In genomic region chr15:40878785-40879184, GRCh38 we compare ENCODE assay signal across 12 cellular contexts. TPM values are rescaled to one million over a fixed set of nuclear protein-coding genes. Genes with fewer than 3 reads are reported as not detected.
DNase-seq lines count a peak whose midpoint lies in the region; ATAC-seq and TF ChIP-seq lines count a peak whose summit lies in the region.
"Had no signal": no experiment of that assay in that cellular context is flagged by ENCODE, and none has a peak within 500 bp of the region (broad histone marks: within the 10 kb centered on the region; RNA-seq: fewer than 3 reads in every experiment).

No MANE protein-coding gene starts in this region.

- no peaks in the 10 kb centered on the region for H3K27me3 Mint-ChIP-seq in stimulated activated naive B cell treated with anti-CD40 and anti-IgM and Interleukin-4, amounts not matched to agents 10 μg/mL and 1 μg/mL and 100 μg/mL, for 72 hours
- H3K27me3 Mint-ChIP-seq in CD14-positive monocyte (ENCODE audit: low read depth in 3 of 3): peaks cover 12 to 20% (median 14%) of the 10 kb centered on the region in 3 donors

- no peak overlapping the region for H3K4me3 ChIP-seq in choroid plexus epithelial cell (ENCODE audit: low read depth, low read length)
- H3K4me3 ChIP-seq: BLaER1 treated with 17β-estradiol and CSF1 and Interleukin-3, amounts not matched to agents 10 nM and 100 nM; pancreas; tibial nerve had no signal

- no peaks in the 10 kb centered on the region for H3K36me3 Mint-ChIP-seq in stimulated activated naive B cell treated with anti-CD40 and anti-IgM and Interleukin-4, amounts not matched to agents 10 μg/mL and 1 μg/mL and 100 μg/mL, for 72 hours
- no peaks in the 10 kb centered on the region for H3K36me3 Mint-ChIP-seq in CD14-positive monocyte

- intact Hi-C loops in CD14-positive monocyte (cut with micrococcal nuclease): no loop called here

- H3K4me3 Mint-ChIP-seq in stimulated activated naive B cell treated with anti-CD40 and anti-IgM and Interleukin-4, amounts not matched to agents 10 μg/mL and 1 μg/mL and 100 μg/mL, for 72 hours: no peak overlapping the region
- no peak overlapping the region for H3K4me3 Mint-ChIP-seq in CD14-positive monocyte

- H3K9me3 Mint-ChIP-seq in stimulated activated naive B cell treated with anti-CD40 and anti-IgM and Interleukin-4, amounts not matched to agents 10 μg/mL and 1 μg/mL and 100 μg/mL, for 72 hours: no peaks in the 10 kb centered on the region
- peaks cover 0 to 6% (median 2%) of the 10 kb centered on the region in 7 donors for H3K9me3 Mint-ChIP-seq in CD14-positive monocyte

- H3K27ac Mint-ChIP-seq in stimulated activated naive B cell treated with anti-CD40 and anti-IgM and Interleukin-4, amounts not matched to agents 10 μg/mL and 1 μg/mL and 100 μg/mL, for 72 hours: peak overlapping the region; percentile 73
- no peak overlapping the region for H3K27ac Mint-ChIP-seq in CD14-positive monocyte

- TF ChIP-seq CTCF in choroid plexus epithelial cell (conservative IDR thresholded peaks at IDR 0.05; ENCODE audit: low read depth, low read length) (no peak), CD14-positive monocyte (IDR thresholded peaks at IDR 0.05) (no peak)

- peak; percentile 90 to 93 for ATAC-seq in stimulated activated naive B cell treated with anti-CD40 and anti-IgM and Interleukin-4, amounts not matched to agents 10 μg/mL and 1 μg/mL and 100 μg/mL, for 72 hours (replicated peaks)

- peaks cover 10 to 27% of the 10 kb centered on the region in 2 donors for H3K4me1 Mint-ChIP-seq in stimulated activated naive B cell treated with anti-CD40 and anti-IgM and Interleukin-4, amounts not matched to agents 10 μg/mL and 1 μg/mL and 100 μg/mL, for 72 hours
- peaks cover 4% of the 10 kb centered on the region for H3K4me1 Mint-ChIP-seq in CD14-positive monocyte

- DNase-seq in activated T-cell treated with anti-CD3 and anti-CD28 coated beads for 24 hours (ENCODE audit: low read depth) (peak; percentile 36), activated T-cell treated with anti-CD3 and anti-CD28 coated beads for 4 hours (no peak), HT1080 (ENCODE audit: low read depth) (peak; percentile 70), choroid plexus epithelial cell (ENCODE audit: low read depth) (peak; percentile 54), CD14-positive monocyte (ENCODE audit: low spot score) (no peak), NCI-H2029 treated with DMSO at 0.1 percent for 48 hours (lab: John Stamatoyannopoulos, UW) (no peak), NCI-H1092 (lab: John Stamatoyannopoulos, UW) (no peak)
- DNase-seq in stimulated activated naive B cell treated with anti-CD40 and anti-IgM and Interleukin-4, amounts not matched to agents 10 μg/mL and 1 μg/mL and 100 μg/mL, for 72 hours: peak; percentile 46
- DNase-seq: effector CD4-positive, alpha-beta T cell; pancreas had no signal

RNA-seq across cellular contexts. Expression of gene RHOV, which starts 4.8 kb away (rescaled TPM):
- total RNA-seq in HT1080 (2014; rRNA removed; shearing (Covaris generic)): 0.43 and 1.5 TPM in 2 replicates
- polyA plus RNA-seq in HT1080 (2015; cell fraction: cytosol; rRNA removed): 0.53 and 0.58 TPM in 2 replicates
- polyA plus RNA-seq in HT1080 (2015; cell fraction: nucleus; rRNA removed): 0.24 and 1.2 TPM in 2 replicates
- not detected for polyA plus RNA-seq in CD14-positive monocyte

RNA-seq across cellular contexts. Expression of gene VPS18, which starts 15.5 kb away (rescaled TPM):
- total RNA-seq in HT1080 (2014; rRNA removed; shearing (Covaris generic)): 36.4 and 36.8 TPM in 2 replicates
- 9.6 and 10.6 TPM in 2 replicates for polyA plus RNA-seq in HT1080 (2015; cell fraction: cytosol; rRNA removed)
- polyA plus RNA-seq in HT1080 (2015; cell fraction: nucleus; rRNA removed): 20.4 and 21.3 TPM in 2 replicates
- polyA plus RNA-seq in CD14-positive monocyte: 10 to 100 TPM; 21.8 to 22.8 TPM

RNA-seq across cellular contexts. Expression of gene SPINT1, which starts 34.9 kb away (rescaled TPM):
- total RNA-seq in HT1080 (2014; rRNA removed; shearing (Covaris generic)): 0.35 and 0.63 TPM in 2 replicates
- polyA plus RNA-seq in HT1080 (2015; cell fraction: cytosol; rRNA removed): 0.06 TPM in 1 of 2 replicates, not detected in the other
- 0.51 and 0.66 TPM in 2 replicates for polyA plus RNA-seq in HT1080 (2015; cell fraction: nucleus; rRNA removed)
- polyA plus RNA-seq in CD14-positive monocyte: 10 to 100 TPM; 17.1 to 21.5 TPM

RNA-seq across cellular contexts. Expression of gene PPP1R14D, which starts 50.3 kb away (rescaled TPM):
- not detected in 2 replicates for total RNA-seq in HT1080 (2014; rRNA removed; shearing (Covaris generic))
- not detected in 2 replicates for polyA plus RNA-seq in HT1080 (2015; cell fraction: cytosol; rRNA removed)
- polyA plus RNA-seq in HT1080 (2015; cell fraction: nucleus; rRNA removed): not detected in 2 replicates
- polyA plus RNA-seq in CD14-positive monocyte: not detected
- total RNA-seq: tibial nerve had no signal

RNA-seq across cellular contexts. Expression of gene DLL4, which starts 50.4 kb away (rescaled TPM):
- 0.20 and 0.31 TPM in 2 replicates for total RNA-seq in HT1080 (2014; rRNA removed; shearing (Covaris generic))
- polyA plus RNA-seq in HT1080 (2015; cell fraction: cytosol; rRNA removed): 0.14 TPM in 1 of 2 replicates, not detected in the other
- 0.03 TPM in 1 of 2 replicates, not detected in the other for polyA plus RNA-seq in HT1080 (2015; cell fraction: nucleus; rRNA removed)
- not detected for polyA plus RNA-seq in CD14-positive monocyte

Comparison
In these comparisons a context has a peak if more than half of its experiments do, and no peak if none do; other contexts are left out.
1. DNase-seq: peak in activated T-cell treated with anti-CD3 and anti-CD28 coated beads for 24 hours (single experiment), HT1080 (single experiment), choroid plexus epithelial cell (single experiment) and stimulated activated naive B cell treated with anti-CD40 and anti-IgM and Interleukin-4, amounts not matched to agents 10 μg/mL and 1 μg/mL and 100 μg/mL, for 72 hours (single experiment); none in activated T-cell treated with anti-CD3 and anti-CD28 coated beads for 4 hours (single experiment), CD14-positive monocyte (single experiment), NCI-H2029 treated with DMSO at 0.1 percent for 48 hours (single experiment) and NCI-H1092 (single experiment).